Comparison of ENCODE assay signal across 6 cellular contexts in the genomic region with DNA sequence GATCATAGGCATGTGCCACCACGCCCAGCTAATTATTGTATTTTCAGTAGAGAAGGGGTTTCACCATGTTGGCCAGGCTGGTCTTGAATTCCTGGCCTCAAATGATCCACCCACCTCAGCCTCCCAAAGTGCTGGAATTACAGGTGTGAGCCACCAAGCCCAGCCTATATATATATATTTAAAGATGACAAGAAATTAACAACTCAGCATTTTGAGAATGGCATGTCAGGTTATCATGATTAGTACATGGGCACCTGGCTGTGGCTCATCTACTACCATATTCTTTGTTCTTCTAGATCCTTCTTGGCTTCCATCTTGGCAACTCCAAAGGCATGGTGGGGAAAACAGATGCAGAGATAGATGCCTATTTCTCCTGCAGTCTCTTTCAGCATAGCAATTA. TPM values are rescaled to one million over a fixed set of nuclear protein-coding genes. Genes with fewer than 3 reads are reported as not detected.
DNase-seq lines count a peak whose midpoint lies in the region; ATAC-seq, FAIRE-seq and TF ChIP-seq lines count a peak whose summit lies in the region.
"Not testable (repeated sequence)": the region's sequence is repeated elsewhere in the genome, so short reads cannot be mapped to it uniquely, and the experiment has no call there.

No MANE protein-coding gene starts in this region.

- TF ChIP-seq RAD21 in A549 (conservative IDR thresholded peaks at IDR 0.05 in 1 of 2, IDR thresholded peaks at IDR 0.05 in 1 of 2); K562 (CRISPR knock-in tag; conservative IDR thresholded peaks at IDR 0.05 in 1 of 2, IDR thresholded peaks at IDR 0.05 in 1 of 2); HepG2 (CRISPR knock-in tag; IDR thresholded peaks at IDR 0.05): not testable (repeated sequence)

- H3K4me1 Mint-ChIP-seq in Calu3 (ENCODE audit: low read depth, unreplicated experiment), result not testable (repeated sequence)
- H3K4me1 Mint-ChIP-seq in MCF 10A (ENCODE audit: insufficient read depth, unreplicated experiment), result peaks cover 10% of the 10 kb centered on the region

- not testable (repeated sequence) for TF ChIP-seq CTCF in A549 (IDR thresholded peaks at IDR 0.05); Calu3 (IDR thresholded peaks at IDR 0.05; ENCODE audit: unreplicated experiment); PC-3 (conservative IDR thresholded peaks at IDR 0.05; ENCODE audit: low read depth, low read length); K562 (IDR thresholded peaks at IDR 0.05 in 2 of 3, conservative IDR thresholded peaks at IDR 0.05 in 1 of 3; ENCODE audit: insufficient read depth in 2 of 3, low read depth in 1 of 3, low read length in 3 of 3); MCF 10A (IDR thresholded peaks at IDR 0.05; ENCODE audit: unreplicated experiment); HepG2 (CRISPR knock-in tag; IDR thresholded peaks at IDR 0.05)

- DNase-seq in A549 (ENCODE audit: low read depth in 1 of 2, low spot score in 1 of 2); Calu3; PC-3; K562 (ENCODE audit: extremely low read depth in 1 of 4, low spot score in 3 of 4); MCF 10A (ENCODE audit: unreplicated experiment); HepG2 (ENCODE audit: low spot score): not testable (repeated sequence)

- POLR2A ChIA-PET in A549 (lab: Yijun Ruan, JAX); PC-3 (lab: Charles Lee; ENCODE audit: unreplicated experiment); K562 (lab: Yijun Ruan, JAX); HepG2 (lab: Yijun Ruan, JAX): not testable (repeated sequence)
- POLR2A ChIA-PET in MCF 10A (lab: Yijun Ruan, JAX), result interaction anchor here (0.6 to 0.7 kb wide), 2 partner anchors 49 to 272 kb away, joined by 3 read pairs; no protein-coding TSS in a partner anchor

- H3K36me3 Mint-ChIP-seq in Calu3 (ENCODE audit: insufficient read depth, unreplicated experiment), result not testable (repeated sequence)
- H3K36me3 Mint-ChIP-seq in MCF 10A (ENCODE audit: insufficient read depth, unreplicated experiment), result peaks cover 22% of the 10 kb centered on the region

- not testable (repeated sequence) for H3K9me3 Mint-ChIP-seq in Calu3 (ENCODE audit: low read depth, unreplicated experiment); MCF 10A (ENCODE audit: unreplicated experiment)

- H3K4me2 ChIP-seq in A549; PC-3 (ENCODE audit: low read length); K562 (ENCODE audit: insufficient read depth, low read length); HepG2 (ENCODE audit: low read depth, low read length): not testable (repeated sequence)

- not testable (repeated sequence) for H3K27me3 ChIP-seq in PC-3 (ENCODE audit: low read length); K562 (ENCODE audit: control insufficient read depth in 2 of 2, insufficient read depth in 2 of 2, low read length in 2 of 2); HepG2 (ENCODE audit: control insufficient read depth in 1 of 2, insufficient read depth in 2 of 2, low read length in 2 of 2)

- H3K79me2 ChIP-seq in PC-3 (ENCODE audit: low read length); K562 (ENCODE audit: control insufficient read depth, insufficient read depth, low read length); HepG2 (ENCODE audit: insufficient read depth, low read length): not testable (repeated sequence)

- H3K9me1 ChIP-seq in K562 (ENCODE audit: control insufficient read depth, insufficient read depth, low read length), result not testable (repeated sequence)

- H3K9me3 ChIP-seq in A549; PC-3 (ENCODE audit: low read length); K562 (replicated peaks; ENCODE audit: control insufficient read depth, insufficient read depth, low read depth, low read length); HepG2 (ENCODE audit: low read length): not testable (repeated sequence)

- intact Hi-C loops in Calu3 (cut with micrococcal nuclease; ENCODE audit: unreplicated experiment); PC-3 (cut with micrococcal nuclease); K562 (cut with micrococcal nuclease); MCF 10A (cut with micrococcal nuclease); HepG2 (cut with micrococcal nuclease; ENCODE audit: unreplicated experiment): not testable (repeated sequence)

- H3K4me1 ChIP-seq in A549; PC-3 (ENCODE audit: insufficient read depth, low read length); K562 (replicated peaks in 1 of 2; ENCODE audit: control insufficient read depth in 2 of 2, insufficient read depth in 2 of 2, low read length in 2 of 2); HepG2 (ENCODE audit: insufficient read depth, low read length): not testable (repeated sequence)

- TSS peak; percentile 35 for BruUV-seq in Calu3 (replicated peaks; lab: Mats Ljungman, UMichigan)
- TSS peak; percentile 15 for BruUV-seq in PC-3 (replicated peaks; lab: Mats Ljungman, UMichigan)
- TSS peak; percentile 17 for BruUV-seq in K562 (replicated peaks; lab: Mats Ljungman, UMichigan)
- TSS peak; percentile 40 for BruUV-seq in MCF 10A (replicated peaks; lab: Mats Ljungman, UMichigan)
- not testable (repeated sequence) for BruUV-seq in HepG2 (replicated peaks; lab: Mats Ljungman, UMichigan)

- H3K36me3 ChIP-seq in PC-3 (ENCODE audit: low read depth, low read length) (peaks cover 59% of the 10 kb centered on the region), K562 (ENCODE audit: control insufficient read depth, insufficient read depth, low read length) (peaks cover 61% of the 10 kb centered on the region; the same call in 2 of the 3 replicates), HepG2 (replicated peaks in 1 of 2; ENCODE audit: control insufficient read depth in 1 of 2, insufficient read depth in 2 of 2, low read length in 2 of 2) (peaks cover 2 to 17% of the 10 kb centered on the region in 2 experiments; a peak in 4 of 5 replicates)

- not testable (repeated sequence) for H3K27ac Mint-ChIP-seq in Calu3 (ENCODE audit: unreplicated experiment); MCF 10A (ENCODE audit: low read depth, unreplicated experiment)

- H3K9ac ChIP-seq in PC-3 (ENCODE audit: low read length); K562 (ENCODE audit: insufficient read depth in 1 of 2, low read depth in 2 of 2, low read length in 2 of 2); HepG2 (ENCODE audit: insufficient read depth, low read depth, low read length): not testable (repeated sequence)

- H3K27ac ChIP-seq in A549; PC-3 (ENCODE audit: low read length); K562 (ENCODE audit: extremely low read depth, low read depth, low read length); HepG2 (ENCODE audit: extremely low read length, insufficient read depth, low read length): not testable (repeated sequence)

- CTCF ChIA-PET in A549 (lab: Yijun Ruan, JAX); Calu3 (lab: Charles Lee); PC-3 (lab: Charles Lee); K562 (lab: Yijun Ruan, JAX; ENCODE audit: low intra/inter-chr PET ratio); HepG2 (lab: Yijun Ruan, JAX; ENCODE audit: low intra/inter-chr PET ratio, low total read pairs): not testable (repeated sequence)
- CTCF ChIA-PET in MCF 10A (lab: Yijun Ruan, JAX), result interaction anchor here (0.7 kb wide), 1 partner anchor 365 kb away, joined by 6 read pairs; no protein-coding TSS in a partner anchor

- in situ Hi-C loops in K562 (cut with MboI), result loop anchor here (25.0 kb wide), 1 partner anchor 937 kb away; no protein-coding TSS in a partner anchor
- in situ Hi-C loops in HepG2 (cut with HindIII; ENCODE audit: extremely low pct_ligation_motif_present, low pct_unique_long_range_greater_than_20kb), result not testable (repeated sequence)

- not testable (repeated sequence) for H3F3A ChIP-seq in PC-3 (ENCODE audit: low read length, unreplicated experiment)

- not testable (repeated sequence) for TF ChIP-seq POLR2A in A549 (IDR thresholded peaks at IDR 0.05; ENCODE audit: low read length); K562 (conservative IDR thresholded peaks at IDR 0.05); HepG2 (IDR thresholded peaks at IDR 0.05; ENCODE audit: insufficient read depth in 1 of 2, low read depth in 2 of 2, low read length in 2 of 2)

- H3K27me3 Mint-ChIP-seq in Calu3 (ENCODE audit: unreplicated experiment); MCF 10A (ENCODE audit: insufficient read depth, unreplicated experiment): not testable (repeated sequence)

- H3K4me3 ChIP-seq in A549; PC-3 (ENCODE audit: low read length); K562; HepG2 (replicated peaks in 1 of 3; ENCODE audit: insufficient read depth in 1 of 3, low read depth in 2 of 3, low read length in 3 of 3): not testable (repeated sequence)

- not testable (repeated sequence) for H4K20me1 ChIP-seq in PC-3 (ENCODE audit: low read length); K562 (replicated peaks; ENCODE audit: control insufficient read depth, insufficient read depth, low read length); HepG2 (ENCODE audit: insufficient read depth, low read length)

- not testable (repeated sequence) for H3K9me2 ChIP-seq in PC-3 (replicated peaks; ENCODE audit: low read length)

- 88% methylated on average over 1 of the region's 1 CpG for WGBS in A549 (ENCODE audit: missing lambda C conversion rate)
- WGBS in K562 (ENCODE audit: insufficient coverage, low coverage, missing lambda C conversion rate), result 100% methylated on average over 1 of the region's 1 CpG
- WGBS in HepG2 (ENCODE audit: low lambda C conversion rate), result 100% methylated on average over 1 of the region's 1 CpG

- TF ChIP-seq EP300 in A549 (IDR thresholded peaks at IDR 0.05); K562 (IDR thresholded peaks at IDR 0.05; ENCODE audit: low read length); HepG2 (IDR thresholded peaks at IDR 0.05; ENCODE audit: low read depth in 2 of 2, low read length in 2 of 2); HepG2 (CRISPR knock-in tag; IDR thresholded peaks at IDR 0.05; ENCODE audit: borderline replicate concordance): not testable (repeated sequence)

- H3K4me3 Mint-ChIP-seq in Calu3 (ENCODE audit: low read depth, unreplicated experiment); MCF 10A (ENCODE audit: unreplicated experiment): not testable (repeated sequence)

- not testable (repeated sequence) for ATAC-seq in A549, PC-3, K562, HepG2

- FAIRE-seq in A549 (lab: Jason Lieb, UNC); K562 (lab: Jason Lieb, UNC); HepG2 (lab: Jason Lieb, UNC): not testable (repeated sequence)

- H2AFZ ChIP-seq in PC-3 (ENCODE audit: low read length); K562 (ENCODE audit: low read depth, low read length); HepG2 (ENCODE audit: low read length): not testable (repeated sequence)

RNA-seq across cellular contexts. Expression of a gene that starts 24.5 kb away (rescaled TPM):
- 67.0 and 70.4 TPM in 2 replicates for polyA plus RNA-seq in A549 (2011; rRNA removed)
- polyA plus RNA-seq in A549 (2012; cell fraction: cytosol; rRNA removed), result 25.1 and 26.1 TPM in 2 replicates
- polyA plus RNA-seq in A549 (2012; cell fraction: nucleus; rRNA removed), result 19.9 and 31.3 TPM in 2 replicates
- polyA plus RNA-seq in A549 (2017; fragmentation: RNase III; extraction: RNeasy Plus Mini Kit Qiagen cat#74134 plus additional on column Dnase treatment), result 42.9 to 43.3 TPM (median 43.1 TPM) in 3 replicates
- polyA minus RNA-seq in A549 (2011; rRNA and poly(A)+ RNA removed), result 50.1 and 53.4 TPM in 2 replicates
- total RNA-seq in Calu3 (2022), result 48.4 and 56.3 TPM in 2 replicates
- total RNA-seq in PC-3 (2014; rRNA removed), result 71.8 and 77.3 TPM in 2 replicates
- 46.6 and 61.0 TPM in 2 replicates for total RNA-seq in K562 (2011; cell fraction: chromatin; rRNA removed; ENCODE audit: low replicate concordance)
- 32.0 and 32.5 TPM in 2 replicates for total RNA-seq in K562 (2011; cell fraction: nucleolus; rRNA removed)
- 41.5 and 49.3 TPM in 2 replicates for total RNA-seq in K562 (2011; cell fraction: nucleoplasm; rRNA removed)
- 36.4 and 45.0 TPM in 2 replicates for total RNA-seq in K562 (2014; rRNA removed)
- 78.6 and 86.3 TPM in 2 replicates for total RNA-seq in K562 (2014; rRNA removed; fragmentation: Illumina TruSeq; extraction: Trizol)
- total RNA-seq in K562 (2015; rRNA removed; fragmentation: Illumina TruSeq; extraction: Trizol), result 64.6 and 68.6 TPM in 2 replicates
- total RNA-seq in K562 (2021), result 59.0 and 62.3 TPM in 2 replicates
- polyA plus RNA-seq in K562 (2011; rRNA removed), result 47.7 and 94.4 TPM in 2 replicates
- 34.3 and 34.7 TPM in 2 replicates for polyA plus RNA-seq in K562 (2011; cell fraction: cytosol; rRNA removed)
- 26.0 and 33.0 TPM in 2 replicates for polyA plus RNA-seq in K562 (2011; cell fraction: nucleus; rRNA removed)
- polyA plus RNA-seq in K562 (2012), result 43.5 and 51.0 TPM in 2 replicates
- 77.7 and 96.7 TPM in 2 replicates for polyA plus RNA-seq in K562 (2014; fragmentation: Illumina TruSeq; extraction: Trizol)
- 10 to 100 TPM; 55.4 to 74.8 TPM for polyA plus RNA-seq in K562 (2014; fragmentation: Nextera tagmentation; extraction: Ambion mirVana)
- polyA plus RNA-seq in K562 (2014; rRNA removed), result 50.5 and 53.0 TPM in 2 replicates
- 68.5 and 99.9 TPM in 2 replicates for polyA minus RNA-seq in K562 (2011; rRNA and poly(A)+ RNA removed)
- polyA minus RNA-seq in K562 (2011; cell fraction: cytosol; rRNA and poly(A)+ RNA removed), result 27.6 and 48.7 TPM in 2 replicates
- 27.9 and 34.5 TPM in 2 replicates for polyA minus RNA-seq in K562 (2011; cell fraction: nucleus; rRNA and poly(A)+ RNA removed)
- 34.6 and 40.4 TPM in 2 replicates for total RNA-seq in MCF 10A (2022)
- 27.7 and 45.4 TPM in 2 replicates for total RNA-seq in HepG2 (2016; rRNA removed; fragmentation: Illumina TruSeq; extraction: Trizol)
- total RNA-seq in HepG2 (2016; cell fraction: cytosol; rRNA removed; fragmentation: Illumina TruSeq; extraction: Trizol; ENCODE audit: low read depth), result 4.1 and 4.2 TPM in 2 replicates
- 28.4 and 45.5 TPM in 2 replicates for total RNA-seq in HepG2 (2016; cell fraction: insoluble cytoplasmic fraction; rRNA removed; fragmentation: Illumina TruSeq; extraction: Trizol)
- 7.9 and 9.7 TPM in 2 replicates for total RNA-seq in HepG2 (2016; cell fraction: membrane; rRNA removed; fragmentation: Illumina TruSeq; extraction: Trizol)
- 21.0 and 21.8 TPM in 2 replicates for total RNA-seq in HepG2 (2016; cell fraction: nucleus; rRNA removed; fragmentation: Illumina TruSeq; extraction: Trizol)
- 14.3 and 17.6 TPM in 2 replicates for polyA plus RNA-seq in HepG2 (2011; rRNA removed)
- 10.0 and 12.6 TPM in 2 replicates for polyA plus RNA-seq in HepG2 (2011; cell fraction: cytosol; rRNA removed)
- 11.5 and 12.4 TPM in 2 replicates for polyA plus RNA-seq in HepG2 (2011; cell fraction: nucleus; rRNA removed)
- polyA plus RNA-seq in HepG2 (2012), result 8.7 and 15.5 TPM in 2 replicates
- polyA plus RNA-seq in HepG2 (2016; cell fraction: cytosol; fragmentation: Illumina TruSeq; extraction: Trizol; ENCODE audit: low read depth), result 1.4 TPM in 2 replicates
- 43.8 and 44.7 TPM in 2 replicates for polyA plus RNA-seq in HepG2 (2016; cell fraction: insoluble cytoplasmic fraction; fragmentation: Illumina TruSeq; extraction: Trizol; ENCODE audit: low read depth)
- 3.6 and 4.6 TPM in 2 replicates for polyA plus RNA-seq in HepG2 (2016; cell fraction: membrane; fragmentation: Illumina TruSeq; extraction: Trizol; ENCODE audit: low read depth)
- 20.8 and 21.4 TPM in 2 replicates for polyA plus RNA-seq in HepG2 (2016; cell fraction: nucleus; fragmentation: Illumina TruSeq; extraction: Trizol; ENCODE audit: insufficient read depth, low read depth)
- polyA minus RNA-seq in HepG2 (2011; rRNA and poly(A)+ RNA removed; ENCODE audit: low replicate concordance), result 23.7 and 62.2 TPM in 2 replicates
- 16.4 and 18.7 TPM in 2 replicates for polyA minus RNA-seq in HepG2 (2011; cell fraction: cytosol; rRNA and poly(A)+ RNA removed)
- 25.4 and 29.5 TPM in 2 replicates for polyA minus RNA-seq in HepG2 (2011; cell fraction: nucleus; rRNA and poly(A)+ RNA removed)

RNA-seq across cellular contexts. Expression of a gene that starts 24.7 kb away (rescaled TPM):
- polyA plus RNA-seq in A549 (2011; rRNA removed), result 15.6 and 20.2 TPM in 2 replicates
- polyA plus RNA-seq in A549 (2012; cell fraction: cytosol; rRNA removed), result 5.8 and 6.4 TPM in 2 replicates
- polyA plus RNA-seq in A549 (2012; cell fraction: nucleus; rRNA removed), result 2.6 and 3.2 TPM in 2 replicates
- 10.8 to 12.5 TPM (median 11.3 TPM) in 3 replicates for polyA plus RNA-seq in A549 (2017; fragmentation: RNase III; extraction: RNeasy Plus Mini Kit Qiagen cat#74134 plus additional on column Dnase treatment)
- polyA minus RNA-seq in A549 (2011; rRNA and poly(A)+ RNA removed), result 12.7 and 15.4 TPM in 2 replicates
- 30.3 and 31.2 TPM in 2 replicates for total RNA-seq in Calu3 (2022)
- total RNA-seq in PC-3 (2014; rRNA removed), result 92.8 and 108 TPM in 2 replicates
- total RNA-seq in K562 (2011; cell fraction: chromatin; rRNA removed; ENCODE audit: low replicate concordance), result 55.6 and 91.7 TPM in 2 replicates
- 26.7 and 33.0 TPM in 2 replicates for total RNA-seq in K562 (2011; cell fraction: nucleolus; rRNA removed)
- total RNA-seq in K562 (2011; cell fraction: nucleoplasm; rRNA removed), result 48.5 and 58.8 TPM in 2 replicates
- 30.7 and 38.6 TPM in 2 replicates for total RNA-seq in K562 (2014; rRNA removed)
- 50.4 and 56.9 TPM in 2 replicates for total RNA-seq in K562 (2014; rRNA removed; fragmentation: Illumina TruSeq; extraction: Trizol)
- total RNA-seq in K562 (2015; rRNA removed; fragmentation: Illumina TruSeq; extraction: Trizol), result 48.8 and 52.7 TPM in 2 replicates
- total RNA-seq in K562 (2021), result 33.6 and 34.9 TPM in 2 replicates
- 34.2 and 46.3 TPM in 2 replicates for polyA plus RNA-seq in K562 (2011; rRNA removed)
- 13.0 and 22.3 TPM in 2 replicates for polyA plus RNA-seq in K562 (2011; cell fraction: cytosol; rRNA removed)
- 10.0 and 17.6 TPM in 2 replicates for polyA plus RNA-seq in K562 (2011; cell fraction: nucleus; rRNA removed)
- 22.7 and 25.9 TPM in 2 replicates for polyA plus RNA-seq in K562 (2012)
- 40.5 and 40.9 TPM in 2 replicates for polyA plus RNA-seq in K562 (2014; fragmentation: Illumina TruSeq; extraction: Trizol)
- 10 to 100 TPM; 37.0 to 39.7 TPM for polyA plus RNA-seq in K562 (2014; fragmentation: Nextera tagmentation; extraction: Ambion mirVana)
- polyA plus RNA-seq in K562 (2014; rRNA removed), result 33.0 and 33.3 TPM in 2 replicates
- 54.0 and 57.9 TPM in 2 replicates for polyA minus RNA-seq in K562 (2011; rRNA and poly(A)+ RNA removed)
- polyA minus RNA-seq in K562 (2011; cell fraction: cytosol; rRNA and poly(A)+ RNA removed), result 18.7 and 28.5 TPM in 2 replicates
- 21.8 and 34.4 TPM in 2 replicates for polyA minus RNA-seq in K562 (2011; cell fraction: nucleus; rRNA and poly(A)+ RNA removed)
- 14.1 and 24.5 TPM in 2 replicates for total RNA-seq in MCF 10A (2022)
- 14.2 and 17.9 TPM in 2 replicates for total RNA-seq in HepG2 (2016; rRNA removed; fragmentation: Illumina TruSeq; extraction: Trizol)
- total RNA-seq in HepG2 (2016; cell fraction: cytosol; rRNA removed; fragmentation: Illumina TruSeq; extraction: Trizol; ENCODE audit: low read depth), result 3.6 and 3.8 TPM in 2 replicates
- 16.3 and 18.9 TPM in 2 replicates for total RNA-seq in HepG2 (2016; cell fraction: insoluble cytoplasmic fraction; rRNA removed; fragmentation: Illumina TruSeq; extraction: Trizol)
- 10.5 and 11.6 TPM in 2 replicates for total RNA-seq in HepG2 (2016; cell fraction: membrane; rRNA removed; fragmentation: Illumina TruSeq; extraction: Trizol)
- 10.3 and 16.2 TPM in 2 replicates for total RNA-seq in HepG2 (2016; cell fraction: nucleus; rRNA removed; fragmentation: Illumina TruSeq; extraction: Trizol)
- 2.4 and 4.4 TPM in 2 replicates for polyA plus RNA-seq in HepG2 (2011; rRNA removed)
- polyA plus RNA-seq in HepG2 (2011; cell fraction: cytosol; rRNA removed), result 1.9 and 2.1 TPM in 2 replicates
- 1.3 and 1.7 TPM in 2 replicates for polyA plus RNA-seq in HepG2 (2011; cell fraction: nucleus; rRNA removed)
- 2.7 and 3.3 TPM in 2 replicates for polyA plus RNA-seq in HepG2 (2012)
- polyA plus RNA-seq in HepG2 (2016; cell fraction: cytosol; fragmentation: Illumina TruSeq; extraction: Trizol; ENCODE audit: low read depth), result 1.3 and 1.6 TPM in 2 replicates
- 10.4 and 11.4 TPM in 2 replicates for polyA plus RNA-seq in HepG2 (2016; cell fraction: insoluble cytoplasmic fraction; fragmentation: Illumina TruSeq; extraction: Trizol; ENCODE audit: low read depth)
- polyA plus RNA-seq in HepG2 (2016; cell fraction: membrane; fragmentation: Illumina TruSeq; extraction: Trizol; ENCODE audit: low read depth), result 4.1 and 4.4 TPM in 2 replicates
- 9.8 and 11.4 TPM in 2 replicates for polyA plus RNA-seq in HepG2 (2016; cell fraction: nucleus; fragmentation: Illumina TruSeq; extraction: Trizol; ENCODE audit: insufficient read depth, low read depth)
- 8.2 and 23.6 TPM in 2 replicates for polyA minus RNA-seq in HepG2 (2011; rRNA and poly(A)+ RNA removed; ENCODE audit: low replicate concordance)
- polyA minus RNA-seq in HepG2 (2011; cell fraction: cytosol; rRNA and poly(A)+ RNA removed), result 6.1 and 6.2 TPM in 2 replicates
- 10.8 and 17.0 TPM in 2 replicates for polyA minus RNA-seq in HepG2 (2011; cell fraction: nucleus; rRNA and poly(A)+ RNA removed)
